7 cellular contexts compared by ENCODE assay signal in genomic region chr2:232680006-232680405, GRCh38. TPM values are rescaled to one million over a fixed set of nuclear protein-coding genes. Genes with fewer than 3 reads are reported as not detected.
"Had no signal": no experiment of that assay in that cellular context is flagged by ENCODE, and none has a peak within 500 bp of the region (broad histone marks: within the 10 kb centered on the region; RNA-seq: fewer than 3 reads in every experiment).

No MANE protein-coding gene starts in this region.

- H3K4me1 Mint-ChIP-seq: GM23338, H9 had no signal

- DNase-seq: H9, HCEC 1CT, IMR-90, KG1 had no signal

- ATAC-seq: GM23338, K562 had no signal

- H3K4me3 Mint-ChIP-seq: GM23338, H9 had no signal

- H3K9me3 Mint-ChIP-seq: GM23338, H9 had no signal

- H3K27ac Mint-ChIP-seq: GM23338, H9 had no signal

- H3K4me3 ChIP-seq: GM23338, K562 had no signal

RNA-seq across cellular contexts. Expression of gene EFHD1, which starts 46.6 kb away (rescaled TPM):
- total RNA-seq: HT-29, IMR-90 had no signal
